Comparison of ENCODE assay signal across 8 cellular contexts in genomic region chr2:58039170-58039611, GRCh38. TPM values are rescaled to one million over a fixed set of nuclear protein-coding genes. Genes with fewer than 3 reads are reported as not detected.
DNase-seq lines count a peak whose midpoint lies in the region; ATAC-seq and TF ChIP-seq lines count a peak whose summit lies in the region.

No MANE protein-coding gene starts in this region.

- no peak overlapping the region for H3K4me3 ChIP-seq in fibroblast of the aortic adventitia (ENCODE audit: low read depth, low read length)
- no peak overlapping the region for H3K4me3 ChIP-seq in aorta (ENCODE audit: low read length in 2 of 2)

- H3K9me3 Mint-ChIP-seq in HFFc6, result peaks cover 4% of the 10 kb centered on the region; the same call in 1 of the 2 replicates

- H3K36me3 ChIP-seq in aorta (ENCODE audit: control insufficient read depth in 1 of 2, insufficient read depth in 2 of 2, low read length in 1 of 2), result no peaks in the 10 kb centered on the region

- H3K27me3 ChIP-seq in aorta (ENCODE audit: control insufficient read depth in 1 of 2, insufficient read depth in 2 of 2, low read length in 1 of 2), result no peaks in the 10 kb centered on the region

- intact Hi-C loops in aorta (cut with DNase I), result no loop called here

- H3K27me3 Mint-ChIP-seq in HFFc6 (ENCODE audit: insufficient read depth), result no peaks in the 10 kb centered on the region

- no peak overlapping the region for H3K27ac ChIP-seq in aorta (ENCODE audit: low read depth in 1 of 2, low read length in 2 of 2)

- H3K9me3 ChIP-seq in aorta (ENCODE audit: control insufficient read depth, low read length), result no peaks in the 10 kb centered on the region

- DNase-seq in HFFc6 (peak; percentile 32), M059J (ENCODE audit: low read depth) (peak; percentile 44), fibroblast of the aortic adventitia (ENCODE audit: low read depth) (peak; percentile 76), GM19240 (ENCODE audit: insufficient read length, low spot score) (no peak), aorta (no peak), NCI-H2196 treated with DMSO at 0.1 percent for 48 hours (lab: John Stamatoyannopoulos, UW; ENCODE audit: unreplicated experiment) (no peak)

- peak; percentile 75 for ATAC-seq in GM18519 (IDR thresholded peaks at IDR 0.05; ENCODE audit: low FRiP score, unreplicated experiment)
- ATAC-seq in GM19397 (IDR thresholded peaks at IDR 0.05; ENCODE audit: unreplicated experiment), result no peak
- no peak for ATAC-seq in aorta (ENCODE audit: low FRiP score)

- TF ChIP-seq CTCF in HFFc6 (IDR thresholded peaks at IDR 0.05) (no peak), fibroblast of the aortic adventitia (IDR thresholded peaks at IDR 0.05; ENCODE audit: insufficient read depth, low read length) (no peak)

- 53% methylated on average over 1 of the region's 1 CpG for WGBS in aorta, 2 donors

- peaks cover 9% of the 10 kb centered on the region; the same call in 1 of the 2 replicates for H3K36me3 Mint-ChIP-seq in HFFc6 (ENCODE audit: low read depth)

- H3K27ac Mint-ChIP-seq in HFFc6, result peak overlapping the region; percentile 71

- peaks cover 54% of the 10 kb centered on the region for H3K4me1 Mint-ChIP-seq in HFFc6 (ENCODE audit: low read depth)

- peak overlapping the region; percentile 79 for H3K4me3 Mint-ChIP-seq in HFFc6

- no peaks in the 10 kb centered on the region for H3K4me1 ChIP-seq in aorta (ENCODE audit: control insufficient read depth in 1 of 2, insufficient read depth in 2 of 2, low read length in 2 of 2)

RNA-seq across cellular contexts. Expression of gene VRK2, which starts 7.4 kb away (rescaled TPM):
- total RNA-seq in HFFc6 (2021; fragmentation: NEBNext Ultra II Directional; extraction: Animal tissue kit (Norgen Biotek cat#: 25700)), result 10 to 100 TPM; 17.6 to 27.1 (median 23.0) TPM
- 18.8 and 22.3 TPM in 2 replicates for total RNA-seq in M059J (2014; rRNA removed; shearing (Covaris generic))
- 18.4 and 47.1 TPM in 2 replicates for total RNA-seq in fibroblast of the aortic adventitia (ENCODE audit: low replicate concordance)
- total RNA-seq in aorta, result 10 to 100 TPM; 21.9 to 22.3 TPM
- polyA plus RNA-seq in aorta, result 10 to 100 TPM; 10.1 to 11.2 TPM

Comparison
In these comparisons a context has a peak if more than half of its experiments do, and no peak if none do; other contexts are left out.
1. DNase-seq: peak in HFFc6 (single experiment), M059J (single experiment) and fibroblast of the aortic adventitia (single experiment); none in GM19240 (single experiment), aorta (0 of 2) and NCI-H2196 treated with DMSO at 0.1 percent for 48 hours (single experiment).